In the genomic region with DNA sequence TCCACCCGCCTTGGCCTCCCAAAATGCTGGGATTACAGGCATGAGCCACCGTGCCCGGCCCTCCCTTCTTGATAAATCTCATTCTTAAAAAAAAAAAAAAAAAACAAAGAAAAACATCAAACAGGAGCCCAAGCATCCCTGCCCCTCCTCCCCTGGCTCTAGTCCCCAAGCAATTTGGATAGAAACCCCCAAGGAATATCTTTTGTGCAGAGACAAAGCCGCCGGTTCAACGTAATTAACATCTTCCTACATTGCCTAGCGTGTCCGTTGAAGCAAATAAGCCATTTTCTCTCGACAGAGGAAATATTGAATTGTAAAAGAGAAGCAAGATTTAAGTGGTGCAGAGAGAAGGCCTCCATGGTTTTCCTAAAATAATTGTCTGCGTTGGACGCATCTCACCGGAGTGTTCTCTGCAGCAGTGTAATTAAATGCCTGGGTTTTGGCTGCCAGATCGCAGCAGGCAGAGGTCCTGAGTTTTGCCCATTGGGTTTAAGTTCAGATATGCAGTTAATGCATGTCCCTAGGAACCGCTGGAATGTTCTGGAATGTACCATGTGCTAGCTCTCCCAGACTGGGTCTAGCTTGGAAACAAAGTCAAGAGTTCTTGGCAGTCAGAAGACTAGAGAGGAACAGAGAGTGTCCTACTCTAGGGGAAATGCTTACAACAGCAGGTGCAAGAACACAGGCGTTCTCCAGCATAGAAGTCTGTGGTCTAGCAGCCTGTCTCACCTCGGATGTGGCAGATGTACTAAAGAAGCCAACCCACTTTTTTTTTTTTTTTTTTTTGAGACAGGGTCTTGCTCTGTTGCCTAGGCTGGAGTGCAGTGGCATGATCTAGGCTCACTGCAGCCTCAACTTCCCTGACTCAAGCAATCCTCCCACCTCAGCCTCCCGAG, we compare ENCODE assay signal across 8 cellular contexts. TPM values are rescaled to one million over a fixed set of nuclear protein-coding genes. Genes with fewer than 3 reads are reported as not detected.
DNase-seq lines count a peak whose midpoint lies in the region; ATAC-seq and TF ChIP-seq lines count a peak whose summit lies in the region.
"Had no signal": no experiment of that assay in that cellular context is flagged by ENCODE, and none has a peak within 500 bp of the region (broad histone marks: within the 10 kb centered on the region; RNA-seq: fewer than 3 reads in every experiment).

No MANE protein-coding gene starts in this region.

- peaks cover 34 to 62% (median 58%) of the 10 kb centered on the region in 4 donors for H3K4me1 Mint-ChIP-seq in naive thymus-derived CD8-positive, alpha-beta T cell

- POLR2A ChIA-PET in naive thymus-derived CD8-positive, alpha-beta T cell (lab: Charles Lee), result interaction anchor here (0.7 to 2.0 kb wide), 3 partner anchors 8 to 13 kb away, joined by 3 to 7 read pairs (median 4); no protein-coding TSS in a partner anchor

- no peak overlapping the region for H3K4me3 ChIP-seq in DND-41 (ENCODE audit: low read depth in 1 of 2, low read length in 2 of 2)

- H3K4me2 ChIP-seq in DND-41 (ENCODE audit: insufficient read depth, low read length), result no peak overlapping the region

- no peaks in the 10 kb centered on the region for H3K9me3 ChIP-seq in DND-41 (ENCODE audit: insufficient read depth, low read length, severe bottlenecking)
- H3K9me3 ChIP-seq: neutrophil had no signal

- peak overlapping the region; percentile 51 to 96 (median 90) for H3K27ac Mint-ChIP-seq in naive thymus-derived CD8-positive, alpha-beta T cell

- H3K36me3 ChIP-seq in DND-41 (ENCODE audit: insufficient read depth, low read length), result no peaks in the 10 kb centered on the region
- H3K36me3 ChIP-seq: neutrophil had no signal

- H3K9ac ChIP-seq in DND-41 (ENCODE audit: low read depth, low read length), result no peak overlapping the region

- no peaks in the 10 kb centered on the region for H3K9me3 Mint-ChIP-seq in naive thymus-derived CD8-positive, alpha-beta T cell

- no peaks in the 10 kb centered on the region for H3K27me3 Mint-ChIP-seq in naive thymus-derived CD8-positive, alpha-beta T cell

- DNase-seq in DND-41, result peak; percentile 75
- DNase-seq in MV-4-11 (lab: John Stamatoyannopoulos, UW), result peak; percentile 8
- DNase-seq in activated T-helper 1 cell treated with Interleukin-2 at 50 U/mL for 16 hours (ENCODE audit: low read depth), result peak; percentile 27
- peak in 9 of 10 donors; percentile 28 to 81 (median 63) for DNase-seq in naive thymus-derived CD8-positive, alpha-beta T cell
- no peak for DNase-seq in NCI-H82 treated with DMSO at 0.1 percent for 48 hours (lab: John Stamatoyannopoulos, UW; ENCODE audit: unreplicated experiment)
- DNase-seq in OCI-M1 (lab: John Stamatoyannopoulos, UW), result no peak

- H3K36me3 Mint-ChIP-seq in naive thymus-derived CD8-positive, alpha-beta T cell, result peaks cover 0 to 5% (median 0%) of the 10 kb centered on the region in 3 donors

- H3K4me1 ChIP-seq in DND-41 (ENCODE audit: insufficient read depth, low read length), result peaks cover 9% of the 10 kb centered on the region

- no peak for TF ChIP-seq CTCF in DND-41 (IDR thresholded peaks at IDR 0.05; ENCODE audit: borderline replicate concordance, extremely low read depth, low read length, poor library complexity, severe bottlenecking)

- 0 out of 2 replicates have a peak overlapping the region, but pooled peaks have one; percentile 2 for H3K27ac ChIP-seq in DND-41 (ENCODE audit: low read length)
- H3K27ac ChIP-seq: neutrophil had no signal

- H3K79me2 ChIP-seq in DND-41 (ENCODE audit: insufficient read depth, low read length), result no peaks in the 10 kb centered on the region

- H3K4me3 Mint-ChIP-seq in naive thymus-derived CD8-positive, alpha-beta T cell, result peak overlapping the region; percentile 56 to 87 (median 69)

- H4K20me1 ChIP-seq in DND-41 (ENCODE audit: insufficient read depth, low read length), result no peaks in the 10 kb centered on the region

- H3K27me3 ChIP-seq in DND-41 (ENCODE audit: insufficient read depth, low read length, poor library complexity), result no peaks in the 10 kb centered on the region
- H3K27me3 ChIP-seq: neutrophil had no signal

- ATAC-seq in DND-41 (ENCODE audit: insufficient read depth, low read depth) (peak; percentile 100), GM18861 (IDR thresholded peaks at IDR 0.05; ENCODE audit: unreplicated experiment) (no peak)
- ATAC-seq in naive thymus-derived CD8-positive, alpha-beta T cell, result peak; percentile 82 to 86

- no peak overlapping the region for H2AFZ ChIP-seq in DND-41 (ENCODE audit: low read depth, low read length)

RNA-seq across cellular contexts. Expression of a gene that starts 30.9 kb away (rescaled TPM):
- 10 to 100 TPM; 63.3 to 65.6 TPM for total RNA-seq in naive thymus-derived CD8-positive, alpha-beta T cell
- polyA plus RNA-seq in naive thymus-derived CD8-positive, alpha-beta T cell, result 100 to 1,000 TPM in 1 of 3 donors, 10 to 100 TPM in 2; 85.3 to 126 (median 95.8) TPM

RNA-seq across cellular contexts. Expression of a gene that starts 38.3 kb away (rescaled TPM):
- total RNA-seq in naive thymus-derived CD8-positive, alpha-beta T cell, result 100 to 1,000 TPM; 222 to 232 TPM
- polyA plus RNA-seq in naive thymus-derived CD8-positive, alpha-beta T cell, result 100 to 1,000 TPM; 694 to 819 (median 701) TPM

RNA-seq across cellular contexts. Expression of a gene that starts 47.1 kb away (rescaled TPM):
- total RNA-seq in naive thymus-derived CD8-positive, alpha-beta T cell, result 10 to 100 TPM; 38.0 to 42.1 TPM
- polyA plus RNA-seq in naive thymus-derived CD8-positive, alpha-beta T cell, result 10 to 100 TPM in 1 of 3 donors, 1 to 10 TPM in 2; 8.3 to 15.6 (median 8.5) TPM

Comparison
In these comparisons a context has a peak if more than half of its experiments do, and no peak if none do; other contexts are left out.
1. DNase-seq: peak in DND-41 (single experiment), MV-4-11 (single experiment), activated T-helper 1 cell treated with Interleukin-2 at 50 U/mL for 16 hours (single experiment) and naive thymus-derived CD8-positive, alpha-beta T cell (9 of 10); none in NCI-H82 treated with DMSO at 0.1 percent for 48 hours (single experiment) and OCI-M1 (single experiment).